ENCODE assay signal across 35 cellular contexts in genomic region chr12:54830199-54830598, GRCh38. TPM values are rescaled to one million over a fixed set of nuclear protein-coding genes. Genes with fewer than 3 reads are reported as not detected.
"Had no signal": no experiment of that assay in that cellular context is flagged by ENCODE, and none has a peak within 500 bp of the region (broad histone marks: within the 10 kb centered on the region; RNA-seq: fewer than 3 reads in every experiment).

No MANE protein-coding gene starts in this region.

- H3K27me3 Mint-ChIP-seq: activated naive CD8-positive, alpha-beta T cell treated with anti-CD3 and anti-CD28 coated beads, Interleukin-2, amount 10 ng/mL, durations not matched to agents 7 days and 5 days had no signal

- H3K4me2 ChIP-seq: SK-N-SH had no signal

- H3K4me1 ChIP-seq: body of pancreas, breast epithelium, Peyer's patch, SJSA1 had no signal

- H3K9me3 ChIP-seq: body of pancreas, breast epithelium, Peyer's patch, SJSA1, SK-N-SH had no signal

- H3K27me3 ChIP-seq: body of pancreas, breast epithelium, Peyer's patch, SJSA1 had no signal

- H3K9ac ChIP-seq: SK-N-SH had no signal

- H3K4me3 ChIP-seq: body of pancreas, breast epithelium, Peyer's patch, SJSA1 had no signal

- H3K36me3 ChIP-seq: breast epithelium, Peyer's patch, SJSA1 had no signal

- H3K4me1 Mint-ChIP-seq: activated CD4-positive, alpha-beta T cell treated with anti-CD3 and anti-CD28 coated beads, Interleukin-2, amount 10 ng/mL, durations not matched to agents 7 days and 5 days; activated naive CD4-positive, alpha-beta T cell treated with anti-CD3 and anti-CD28 coated beads, Interleukin-2, amount 50 U/mL, for 24 hours; activated naive CD8-positive, alpha-beta T cell treated with anti-CD3 and anti-CD28 coated beads, Interleukin-2, amount 10 ng/mL, durations not matched to agents 7 days and 5 days had no signal

- H3K27ac ChIP-seq: body of pancreas, breast epithelium, Peyer's patch, SJSA1 had no signal

- H3K4me3 Mint-ChIP-seq: activated CD4-positive, alpha-beta T cell treated with anti-CD3 and anti-CD28 coated beads, Interleukin-2, amount 10 ng/mL, durations not matched to agents 7 days and 5 days; activated CD8-positive, alpha-beta T cell treated with anti-CD3 and anti-CD28 coated beads, Interleukin-2, amount 10 ng/mL, durations not matched to agents 7 days and 5 days; activated naive CD4-positive, alpha-beta T cell treated with anti-CD3 and anti-CD28 coated beads, Interleukin-2, amount 50 U/mL, for 24 hours; activated naive CD8-positive, alpha-beta T cell treated with anti-CD3 and anti-CD28 coated beads, Interleukin-2, amount 10 ng/mL, durations not matched to agents 7 days and 5 days; activated T-cell treated with anti-CD3 and anti-CD28 coated beads, Interleukin-2, amount 50 U/mL, for 24 hours; T-helper 1 cell treated with Interleukin-12 subunit alpha and Interleukin-12 subunit beta and Interleukin-4 antibody, amounts not matched to agents 30 μg/mL and 1 μg/mL, for 36 hours; T-helper 2 cell treated with Interferon-gamma antibody and Interleukin-4, amounts not matched to agents 5 μg/mL and 100 μg/mL, for 36 hours had no signal

- H3K27ac Mint-ChIP-seq: activated CD4-positive, alpha-beta T cell treated with anti-CD3 and anti-CD28 coated beads, Interleukin-2, amount 10 ng/mL, durations not matched to agents 7 days and 5 days; activated CD8-positive, alpha-beta T cell treated with anti-CD3 and anti-CD28 coated beads, Interleukin-2, amount 10 ng/mL, durations not matched to agents 7 days and 5 days; activated naive CD4-positive, alpha-beta T cell treated with anti-CD3 and anti-CD28 coated beads, Interleukin-2, amount 50 U/mL, for 24 hours; activated naive CD8-positive, alpha-beta T cell treated with anti-CD3 and anti-CD28 coated beads, Interleukin-2, amount 10 ng/mL, durations not matched to agents 7 days and 5 days; activated T-cell treated with anti-CD3 and anti-CD28 coated beads, Interleukin-2, amount 50 U/mL, for 24 hours; activated T-helper 2 cell treated with anti-CD3 and anti-CD28 coated beads, Interferon-gamma antibody, Interleukin-2, Interleukin-4, amounts not matched to agents 10 μg/mL and 5 μg/mL and 100 μg/mL, durations not matched to agents 14 hours and 24 hours and 36 hours; T-helper 1 cell treated with Interleukin-12 subunit alpha and Interleukin-12 subunit beta and Interleukin-4 antibody, amounts not matched to agents 30 μg/mL and 1 μg/mL, for 36 hours; T-helper 2 cell treated with Interferon-gamma antibody and Interleukin-4, amounts not matched to agents 5 μg/mL and 100 μg/mL, for 36 hours had no signal

- H3K9me3 Mint-ChIP-seq: activated naive CD4-positive, alpha-beta T cell treated with anti-CD3 and anti-CD28 coated beads, Interleukin-2, amount 50 U/mL, for 24 hours; activated naive CD8-positive, alpha-beta T cell treated with anti-CD3 and anti-CD28 coated beads, Interleukin-2, amount 10 ng/mL, durations not matched to agents 7 days and 5 days; activated T-cell treated with anti-CD3 and anti-CD28 coated beads, Interleukin-2, amount 50 U/mL, for 24 hours; activated T-helper 2 cell treated with anti-CD3 and anti-CD28 coated beads, Interferon-gamma antibody, Interleukin-2, Interleukin-4, amounts not matched to agents 10 μg/mL and 5 μg/mL and 100 μg/mL, durations not matched to agents 14 hours and 24 hours and 36 hours; T-helper 1 cell treated with Interleukin-12 subunit alpha and Interleukin-12 subunit beta and Interleukin-4 antibody, amounts not matched to agents 30 μg/mL and 1 μg/mL, for 36 hours; T-helper 2 cell treated with Interferon-gamma antibody and Interleukin-4, amounts not matched to agents 5 μg/mL and 100 μg/mL, for 36 hours had no signal

- H3K36me3 Mint-ChIP-seq: activated naive CD4-positive, alpha-beta T cell treated with anti-CD3 and anti-CD28 coated beads, Interleukin-2, amount 50 U/mL, for 24 hours; activated naive CD8-positive, alpha-beta T cell treated with anti-CD3 and anti-CD28 coated beads, Interleukin-2, amount 10 ng/mL, durations not matched to agents 7 days and 5 days had no signal

- DNase-seq: activated CD4-positive, alpha-beta T cell treated with anti-CD3 and anti-CD28 coated beads, Interleukin-2, amount 10 ng/mL, durations not matched to agents 7 days and 5 days; activated CD4-positive, alpha-beta T cell treated with anti-CD3 and anti-CD28 coated beads, Interleukin-2, amount 50 U/mL, for 48 hours; activated CD8-positive, alpha-beta T cell treated with anti-CD3 and anti-CD28 coated beads, Interleukin-2, amount 10 ng/mL, durations not matched to agents 7 days and 5 days; activated gamma-delta T cell; activated naive CD4-positive, alpha-beta T cell treated with Interleukin-2 at 50 U/mL for 16 hours; activated naive CD8-positive, alpha-beta T cell treated with anti-CD3 and anti-CD28 coated beads, Interleukin-2, amount 10 ng/mL, durations not matched to agents 7 days and 5 days; activated T-cell treated with anti-CD3 and anti-CD28 coated beads, Interleukin-2, amount 50 U/mL, for 24 hours; amygdala; body of pancreas; Kasumi-1; KG1; MM.1S; NCI-H1092; NCI-H146; NCI-H187 treated with DMSO at 0.1 percent for 48 hours; NCI-H2081; NCI-H2171 treated with DMSO at 0.1 percent for 48 hours; NCI-H2227 treated with DMSO at 0.1 percent for 48 hours; NCI-H446; NCI-H524; NCI-H69; NCI-H82; PC-3; Peyer's patch; RPMI8226; SHP77 treated with DMSO at 0.1 percent for 48 hours; SK-N-SH had no signal

RNA-seq across cellular contexts. Expression of gene MUCL1, which starts 24.1 kb away (rescaled TPM):
- total RNA-seq: activated CD4-positive, alpha-beta T cell treated with anti-CD3 and anti-CD28 coated beads, Interleukin-2, amount 10 ng/mL, durations not matched to agents 7 days and 5 days; activated CD8-positive, alpha-beta T cell treated with anti-CD3 and anti-CD28 coated beads, Interleukin-2, amount 10 ng/mL, durations not matched to agents 7 days and 5 days; activated naive CD8-positive, alpha-beta T cell treated with anti-CD3 and anti-CD28 coated beads, Interleukin-2, amount 10 ng/mL, durations not matched to agents 7 days and 5 days; activated T-helper 2 cell treated with anti-CD3 and anti-CD28 coated beads, Interferon-gamma antibody, Interleukin-2, Interleukin-4, amounts not matched to agents 10 μg/mL and 5 μg/mL and 100 μg/mL, durations not matched to agents 14 hours and 24 hours and 36 hours; astrocyte; body of pancreas; cardiac septum; PC-3; Peyer's patch; SJSA1 had no signal
